8 cellular contexts compared by ENCODE assay signal in genomic region chr19:47107201-47107952, GRCh38. TPM values are rescaled to one million over a fixed set of nuclear protein-coding genes. Genes with fewer than 3 reads are reported as not detected.
DNase-seq lines count a peak whose midpoint lies in the region; ATAC-seq and TF ChIP-seq lines count a peak whose summit lies in the region.

No MANE protein-coding gene starts in this region.

- H3K9ac ChIP-seq in endodermal cell (ENCODE audit: extremely low read depth, low read length, poor library complexity, severe bottlenecking): no peak overlapping the region

- no peak overlapping the region for H3K4me3 ChIP-seq in HL-60 (replicated peaks; ENCODE audit: insufficient read depth, low read length)
- H3K4me3 ChIP-seq in endodermal cell (ENCODE audit: low read length): no peak overlapping the region
- peak overlapping the region; percentile 0 for H3K4me3 ChIP-seq in osteoblast (ENCODE audit: insufficient read depth, low read length)

- peaks cover 5% of the 10 kb centered on the region for H4K20me1 ChIP-seq in osteoblast (ENCODE audit: insufficient read depth, low read length)

- H3K9me3 Mint-ChIP-seq in activated B cell treated with CpG ODN at 0.5 μM for 24 hours (no peaks in the 10 kb centered on the region), endodermal cell (no peaks in the 10 kb centered on the region)

- 91 to 96% methylated on average over 8 to 9 of the region's 9 CpGs for WGBS in endodermal cell (ENCODE audit: insufficient coverage in 1 of 2, insufficient read length in 1 of 2), 2 experiments

- DNase-seq in HL-60 (ENCODE audit: low read depth in 1 of 2, low spot score in 1 of 2) (peak in 1 of 2 experiments; percentile 22), activated B cell treated with CpG ODN at 0.5 μM for 24 hours (no peak), endodermal cell (no peak), osteoblast (ENCODE audit: insufficient read length, low spot score, missing footprints) (no peak), SKM-1 treated with dmso at 0.1 percent for 144 hours (lab: John Stamatoyannopoulos, UW; ENCODE audit: unreplicated experiment) (no peak), mesenteric fat pad (ENCODE audit: low spot score) (no peak)

- H3K27ac ChIP-seq in HL-60 (replicated peaks) (peak overlapping the region; percentile 99), endodermal cell (ENCODE audit: low read depth, low read length) (no peak overlapping the region), osteoblast (ENCODE audit: low read depth, low read length) (peak overlapping the region; percentile 100)

- peaks cover 72% of the 10 kb centered on the region for H3K79me2 ChIP-seq in osteoblast (ENCODE audit: insufficient read depth, low read length)

- H3K27me3 ChIP-seq in HL-60 (ENCODE audit: insufficient read depth, poor library complexity, severe bottlenecking): no peaks in the 10 kb centered on the region
- H3K27me3 ChIP-seq in endodermal cell (ENCODE audit: control insufficient read depth, insufficient read depth, low read length, poor library complexity, severe bottlenecking): no peaks in the 10 kb centered on the region
- no peaks in the 10 kb centered on the region for H3K27me3 ChIP-seq in osteoblast (ENCODE audit: insufficient read depth, low read length)

- H3K4me1 ChIP-seq in endodermal cell (ENCODE audit: control insufficient read depth, insufficient read depth, low read length) (peaks cover 2% of the 10 kb centered on the region), osteoblast (ENCODE audit: insufficient read depth, low read length) (peaks cover 51% of the 10 kb centered on the region)

- intact Hi-C loops in activated B cell treated with CpG ODN at 0.5 μM for 24 hours (cut with micrococcal nuclease): no loop called here

- H3K36me3 ChIP-seq in endodermal cell (ENCODE audit: control insufficient read depth, insufficient read depth, low read length) (peaks cover 26% of the 10 kb centered on the region), osteoblast (ENCODE audit: insufficient read depth, low read length) (peaks cover 19% of the 10 kb centered on the region)

- no peak for TF ChIP-seq CTCF in HL-60 (IDR thresholded peaks at IDR 0.05; ENCODE audit: insufficient read depth, low read length)
- TF ChIP-seq CTCF in activated B cell treated with CpG ODN at 0.5 μM for 24 hours (IDR thresholded peaks at IDR 0.05): no peak
- no peak for TF ChIP-seq CTCF in endodermal cell (conservative IDR thresholded peaks at IDR 0.05)
- no peak for TF ChIP-seq CTCF in osteoblast (IDR thresholded peaks at IDR 0.05; ENCODE audit: extremely low read depth, low read depth, low read length)

- CTCF ChIA-PET in activated B cell treated with CpG ODN at 0.5 μM for 24 hours (lab: Charles Lee): interaction anchor here (1.0 to 1.8 kb wide), 2 partner anchors 26 to 27 kb away, joined by 3 to 6 read pairs; no protein-coding TSS in a partner anchor

- peak overlapping the region; percentile 30 for H3K4me3 Mint-ChIP-seq in activated B cell treated with CpG ODN at 0.5 μM for 24 hours
- no peak overlapping the region for H3K4me3 Mint-ChIP-seq in endodermal cell

- H3K36me3 Mint-ChIP-seq in activated B cell treated with CpG ODN at 0.5 μM for 24 hours (ENCODE audit: low read depth) (peaks cover 57% of the 10 kb centered on the region), endodermal cell (ENCODE audit: low read depth) (peaks cover 38% of the 10 kb centered on the region)

- ATAC-seq in activated B cell treated with CpG ODN at 0.5 μM for 24 hours (ENCODE audit: low read depth): no peak
- no peak for ATAC-seq in HG02759 (IDR thresholded peaks at IDR 0.05; ENCODE audit: unreplicated experiment)
- ATAC-seq in HG02678 (IDR thresholded peaks at IDR 0.05; ENCODE audit: unreplicated experiment): no peak

- H3K27me3 Mint-ChIP-seq in activated B cell treated with CpG ODN at 0.5 μM for 24 hours (no peaks in the 10 kb centered on the region), endodermal cell (ENCODE audit: insufficient read depth) (no peaks in the 10 kb centered on the region)

- peak overlapping the region; percentile 28 for H3K4me2 ChIP-seq in osteoblast (ENCODE audit: insufficient read depth, low read length)

- peaks cover 65% of the 10 kb centered on the region for H3K4me1 Mint-ChIP-seq in activated B cell treated with CpG ODN at 0.5 μM for 24 hours
- H3K4me1 Mint-ChIP-seq in endodermal cell: peaks cover 43% of the 10 kb centered on the region

- peak overlapping the region; percentile 57 for H3K27ac Mint-ChIP-seq in activated B cell treated with CpG ODN at 0.5 μM for 24 hours
- peak overlapping the region; percentile 97 for H3K27ac Mint-ChIP-seq in endodermal cell

- H3K9me3 ChIP-seq in endodermal cell (ENCODE audit: control insufficient read depth, low read length): no peaks in the 10 kb centered on the region
- no peaks in the 10 kb centered on the region for H3K9me3 ChIP-seq in osteoblast (ENCODE audit: low read depth, low read length)

- POLR2A ChIA-PET in activated B cell treated with CpG ODN at 0.5 μM for 24 hours (lab: Charles Lee): interaction anchor here (1.4 to 1.5 kb wide), 2 partner anchors 11 to 12 kb away, joined by 3 to 6 read pairs; no protein-coding TSS in a partner anchor

- no peak overlapping the region for H2AFZ ChIP-seq in osteoblast (ENCODE audit: low read length)

RNA-seq across cellular contexts. Expression of gene ZC3H4, which starts 6.2 kb away (rescaled TPM):
- total RNA-seq in activated B cell treated with CpG ODN at 0.5 μM for 24 hours: 83.8 and 89.1 TPM in 2 replicates
- 10 to 100 TPM; 64.9 to 82.5 TPM for total RNA-seq in endodermal cell
- polyA plus RNA-seq in endodermal cell (2013, experiment 1 of 2): 23.7 TPM
- polyA plus RNA-seq in endodermal cell (2013, experiment 2 of 2): 23.5 TPM
- total RNA-seq in osteoblast: 10.9 and 14.1 TPM in 2 replicates
- 30.2 TPM for total RNA-seq in mesenteric fat pad

RNA-seq across cellular contexts. Expression of gene SAE1, which starts 23.3 kb away (rescaled TPM):
- total RNA-seq in activated B cell treated with CpG ODN at 0.5 μM for 24 hours (64.5 and 67.4 TPM in 2 replicates), endodermal cell (100 to 1,000 TPM; 187 to 240 TPM), osteoblast (99.9 and 105 TPM in 2 replicates), mesenteric fat pad (59.3 TPM)
- polyA plus RNA-seq in endodermal cell (2013, experiment 1 of 2): 185 TPM
- polyA plus RNA-seq in endodermal cell (2013, experiment 2 of 2): 176 TPM

RNA-seq across cellular contexts. Expression of gene TMEM160, which starts 59.0 kb away (rescaled TPM):
- total RNA-seq in activated B cell treated with CpG ODN at 0.5 μM for 24 hours: 32.0 and 32.4 TPM in 2 replicates
- 10 to 100 TPM; 61.8 to 69.5 TPM for total RNA-seq in endodermal cell
- polyA plus RNA-seq in endodermal cell (2013, experiment 1 of 2): 44.2 TPM
- polyA plus RNA-seq in endodermal cell (2013, experiment 2 of 2): 34.1 TPM
- total RNA-seq in osteoblast: 13.4 and 15.3 TPM in 2 replicates
- 23.7 TPM for total RNA-seq in mesenteric fat pad
